25 cellular contexts compared by ENCODE assay signal in genomic region chr1:44537538-44537937, GRCh38.
"Had no signal": no experiment of that assay in that cellular context is flagged by ENCODE, and none has a peak within 500 bp of the region (broad histone marks: within the 10 kb centered on the region; RNA-seq: fewer than 3 reads in every experiment).

No MANE protein-coding gene starts in this region.

- H3K27me3 Mint-ChIP-seq: central memory CD8-positive, alpha-beta T cell had no signal

- H3K9ac ChIP-seq: SK-N-SH had no signal

- H3K27ac Mint-ChIP-seq: activated CD8-positive, alpha-beta T cell treated with anti-CD3 and anti-CD28 coated beads for 36 hours; activated naive CD4-positive, alpha-beta T cell treated with anti-CD3 and anti-CD28 coated beads, Interleukin-2, amount 50 U/mL, for 24 hours had no signal

- H3K9me3 ChIP-seq: ascending aorta, body of pancreas, Peyer's patch, SK-N-SH had no signal

- H3K36me3 Mint-ChIP-seq: activated naive CD4-positive, alpha-beta T cell treated with anti-CD3 and anti-CD28 coated beads, Interleukin-2, amount 50 U/mL, for 24 hours had no signal

- H3K27me3 ChIP-seq: ascending aorta, body of pancreas, Peyer's patch, SJCRH30 had no signal

- H3K4me3 Mint-ChIP-seq: activated CD8-positive, alpha-beta T cell treated with anti-CD3 and anti-CD28 coated beads for 36 hours; activated naive CD4-positive, alpha-beta T cell treated with anti-CD3 and anti-CD28 coated beads, Interleukin-2, amount 50 U/mL, for 24 hours; central memory CD8-positive, alpha-beta T cell had no signal

- DNase-seq: activated CD4-positive, alpha-beta T cell treated with anti-CD3 and anti-CD28 coated beads for 4 hours; activated CD8-positive, alpha-beta memory T cell treated with anti-CD3 and anti-CD28 coated beads, Interleukin-2, amount 50 U/mL, for 4 hours; activated CD8-positive, alpha-beta T cell treated with anti-CD3 and anti-CD28 coated beads for 36 hours; activated effector memory CD4-positive, alpha-beta T cell treated with Interleukin-2 at 50 U/mL for 16 hours; activated naive CD4-positive, alpha-beta T cell; body of pancreas; Kasumi-1; NCI-H1105 treated with DMSO at 0.1 percent for 48 hours; NCI-H1436 treated with DMSO at 0.1 percent for 48 hours; NCI-H187; NCI-H2081; NCI-H510A treated with DMSO at 0.1 percent for 48 hours; NK-92 treated with Interleukin-12 subunit alpha and Interleukin-12 subunit beta, amount 100 ng/mL, for 24 hours; Peyer's patch; Right ventricle myocardium superior; SJCRH30; SK-N-SH; T-helper 1 cell; WERI-Rb-1 had no signal

- H3K4me1 Mint-ChIP-seq: activated naive CD4-positive, alpha-beta T cell treated with anti-CD3 and anti-CD28 coated beads, Interleukin-2, amount 50 U/mL, for 24 hours; central memory CD8-positive, alpha-beta T cell had no signal

- FAIRE-seq: bronchial epithelial cell had no signal

- H3K9me3 Mint-ChIP-seq: activated CD8-positive, alpha-beta T cell treated with anti-CD3 and anti-CD28 coated beads for 36 hours; activated naive CD4-positive, alpha-beta T cell treated with anti-CD3 and anti-CD28 coated beads, Interleukin-2, amount 50 U/mL, for 24 hours; central memory CD8-positive, alpha-beta T cell had no signal

- ATAC-seq: activated CD4-positive, CD25-positive, alpha-beta regulatory T cell treated with anti-CD3 and anti-CD28 coated beads, Interleukin-2, amount 50 U/mL, for 24 hours; activated CD8-positive, alpha-beta T cell treated with anti-CD3 and anti-CD28 coated beads for 36 hours; body of pancreas had no signal

- H3K4me3 ChIP-seq: ascending aorta, body of pancreas, Peyer's patch, SJCRH30 had no signal

- H3K36me3 ChIP-seq: ascending aorta, Peyer's patch, SJCRH30, WERI-Rb-1 had no signal

- H3K27ac ChIP-seq: ascending aorta, body of pancreas, RWPE1, SJCRH30, WERI-Rb-1 had no signal

- H3K4me1 ChIP-seq: ascending aorta, body of pancreas had no signal

- H3K4me2 ChIP-seq: SK-N-SH had no signal
